10 cellular contexts compared by ENCODE assay signal in the genomic region with DNA sequence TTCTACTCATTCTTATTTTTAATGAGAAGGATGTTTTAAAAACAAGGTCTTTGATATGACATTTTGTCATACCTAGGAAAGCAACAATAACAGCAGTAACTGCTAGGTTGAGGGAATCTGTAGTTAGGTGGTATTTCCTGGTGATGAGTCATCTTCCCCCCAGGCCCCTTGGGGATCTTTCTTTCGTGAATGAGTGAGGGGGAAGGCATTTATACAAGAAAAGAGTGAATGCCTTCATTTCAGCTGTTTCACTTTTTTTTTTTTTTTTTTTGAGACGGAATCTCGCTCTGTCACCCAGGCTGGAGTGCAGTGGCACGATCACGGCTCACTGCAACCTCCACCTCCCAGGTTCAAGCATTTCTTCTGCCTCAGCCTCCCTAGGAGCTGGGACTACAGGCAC.
DNase-seq lines count a peak whose midpoint lies in the region; ATAC-seq and TF ChIP-seq lines count a peak whose summit lies in the region.
"Had no signal": no experiment of that assay in that cellular context is flagged by ENCODE, and none has a peak within 500 bp of the region (broad histone marks: within the 10 kb centered on the region; RNA-seq: fewer than 3 reads in every experiment).

No MANE protein-coding gene starts in this region.

- no peaks in the 10 kb centered on the region for H3K9me3 Mint-ChIP-seq in activated CD4-positive, alpha-beta T cell treated with anti-CD3 and anti-CD28 coated beads, Interleukin-2, amount 10 ng/mL, durations not matched to agents 24 days and 14 days
- H3K9me3 Mint-ChIP-seq in stimulated activated effector memory CD8-positive, alpha-beta T cell treated with anti-CD3 and anti-CD28 coated beads, Interleukin-12 subunit alpha, Interleukin-12 subunit beta, amount 100 ng/mL, for 72 hours, result no peaks in the 10 kb centered on the region
- no peaks in the 10 kb centered on the region for H3K9me3 Mint-ChIP-seq in CD14-positive monocyte

- H3K36me3 Mint-ChIP-seq in activated CD4-positive, alpha-beta T cell treated with anti-CD3 and anti-CD28 coated beads, Interleukin-2, amount 10 ng/mL, durations not matched to agents 24 days and 14 days (ENCODE audit: low read depth), result peaks cover 12% of the 10 kb centered on the region
- no peaks in the 10 kb centered on the region for H3K36me3 Mint-ChIP-seq in stimulated activated effector memory CD8-positive, alpha-beta T cell treated with anti-CD3 and anti-CD28 coated beads, Interleukin-12 subunit alpha, Interleukin-12 subunit beta, amount 100 ng/mL, for 72 hours
- peaks cover 15 to 25% of the 10 kb centered on the region in 2 donors for H3K36me3 Mint-ChIP-seq in CD14-positive monocyte

- H3K4me3 Mint-ChIP-seq in activated CD4-positive, alpha-beta T cell treated with anti-CD3 and anti-CD28 coated beads, Interleukin-2, amount 10 ng/mL, durations not matched to agents 24 days and 14 days, result no peak overlapping the region
- peak overlapping the region; percentile 50 for H3K4me3 Mint-ChIP-seq in stimulated activated effector memory CD8-positive, alpha-beta T cell treated with anti-CD3 and anti-CD28 coated beads, Interleukin-12 subunit alpha, Interleukin-12 subunit beta, amount 100 ng/mL, for 72 hours
- no peak overlapping the region for H3K4me3 Mint-ChIP-seq in CD14-positive monocyte

- H3K27me3 Mint-ChIP-seq in activated CD4-positive, alpha-beta T cell treated with anti-CD3 and anti-CD28 coated beads, Interleukin-2, amount 10 ng/mL, durations not matched to agents 24 days and 14 days, result no peaks in the 10 kb centered on the region
- H3K27me3 Mint-ChIP-seq in CD14-positive monocyte (ENCODE audit: low read depth in 3 of 3), result no peaks in the 10 kb centered on the region

- peaks cover 44% of the 10 kb centered on the region for H3K4me1 ChIP-seq in foreskin keratinocyte

- peaks cover 25% of the 10 kb centered on the region for H3K4me1 Mint-ChIP-seq in activated CD4-positive, alpha-beta T cell treated with anti-CD3 and anti-CD28 coated beads, Interleukin-2, amount 10 ng/mL, durations not matched to agents 24 days and 14 days
- H3K4me1 Mint-ChIP-seq in stimulated activated effector memory CD8-positive, alpha-beta T cell treated with anti-CD3 and anti-CD28 coated beads, Interleukin-12 subunit alpha, Interleukin-12 subunit beta, amount 100 ng/mL, for 72 hours, result peaks cover 47% of the 10 kb centered on the region
- H3K4me1 Mint-ChIP-seq in CD14-positive monocyte, result peaks cover 53% of the 10 kb centered on the region

- TF ChIP-seq CTCF in foreskin keratinocyte (conservative IDR thresholded peaks at IDR 0.05) (no peak), CD14-positive monocyte (IDR thresholded peaks at IDR 0.05) (no peak)

- intact Hi-C loops in activated CD4-positive, alpha-beta T cell treated with anti-CD3 and anti-CD28 coated beads, Interleukin-2, amount 10 ng/mL, durations not matched to agents 24 days and 14 days (cut with micrococcal nuclease), result no loop called here
- intact Hi-C loops in CD14-positive monocyte (cut with micrococcal nuclease), result no loop called here

- H3K27ac ChIP-seq in foreskin keratinocyte, result peak overlapping the region; percentile 59
- H3K27ac ChIP-seq: KMS-11 had no signal

- ATAC-seq in SK-N-SH treated with all-trans-retinoic acid at 6 μM for 48 hours (peak; percentile 42), foreskin keratinocyte (peak; percentile 71), GM19455 (IDR thresholded peaks at IDR 0.05; ENCODE audit: unreplicated experiment) (no peak)
- peak; percentile 57 for ATAC-seq in stimulated activated effector memory CD8-positive, alpha-beta T cell treated with anti-CD3 and anti-CD28 coated beads, Interleukin-12 subunit alpha, Interleukin-12 subunit beta, amount 100 ng/mL, for 72 hours

- H3K27me3 ChIP-seq in foreskin keratinocyte, result no peaks in the 10 kb centered on the region

- DNase-seq in activated CD4-positive, alpha-beta T cell treated with anti-CD3 and anti-CD28 coated beads, Interleukin-2, amount 10 ng/mL, durations not matched to agents 24 days and 14 days, result no peak
- DNase-seq in activated CD4-positive, alpha-beta T cell treated with anti-CD3 and anti-CD28 coated beads for 1 hour, result no peak
- DNase-seq in foreskin keratinocyte (peak in 1 of 2 donors; percentile 76), CD14-positive monocyte (ENCODE audit: low spot score) (no peak)
- peak in 1 of 2 donors; percentile 47 for DNase-seq in stimulated activated effector memory CD8-positive, alpha-beta T cell treated with anti-CD3 and anti-CD28 coated beads, Interleukin-12 subunit alpha, Interleukin-12 subunit beta, amount 100 ng/mL, for 72 hours (ENCODE audit: low spot score in 2 of 2)
- DNase-seq in effector CD4-positive, alpha-beta T cell, result no peak
- DNase-seq: effector memory CD4-positive, alpha-beta T cell had no signal

- H3K27ac Mint-ChIP-seq in activated CD4-positive, alpha-beta T cell treated with anti-CD3 and anti-CD28 coated beads, Interleukin-2, amount 10 ng/mL, durations not matched to agents 24 days and 14 days, result peak overlapping the region; percentile 67
- H3K27ac Mint-ChIP-seq in stimulated activated effector memory CD8-positive, alpha-beta T cell treated with anti-CD3 and anti-CD28 coated beads, Interleukin-12 subunit alpha, Interleukin-12 subunit beta, amount 100 ng/mL, for 72 hours, result peak overlapping the region; percentile 76
- peak overlapping the region in 1 of 7 donors; percentile 35 for H3K27ac Mint-ChIP-seq in CD14-positive monocyte

TF ChIP-seq in SK-N-SH treated with all-trans-retinoic acid at 6 μM for 48 hours, 23 proteins besides CTCF, POLR2A, EP300 and RAD21:
- TF ChIP-seq RARB (CRISPR knock-in tag; IDR thresholded peaks at IDR 0.05), result no peak
- no peak for TF ChIP-seq ZNF565 (CRISPR knock-in tag; conservative IDR thresholded peaks at IDR 0.05; ENCODE audit: low read depth)
- no peak for TF ChIP-seq GLIS3 (CRISPR knock-in tag; IDR thresholded peaks at IDR 0.05)
- no peak for TF ChIP-seq ARNTL (CRISPR knock-in tag; IDR thresholded peaks at IDR 0.05; ENCODE audit: borderline replicate concordance, low read depth)
- TF ChIP-seq, protein P1, sequence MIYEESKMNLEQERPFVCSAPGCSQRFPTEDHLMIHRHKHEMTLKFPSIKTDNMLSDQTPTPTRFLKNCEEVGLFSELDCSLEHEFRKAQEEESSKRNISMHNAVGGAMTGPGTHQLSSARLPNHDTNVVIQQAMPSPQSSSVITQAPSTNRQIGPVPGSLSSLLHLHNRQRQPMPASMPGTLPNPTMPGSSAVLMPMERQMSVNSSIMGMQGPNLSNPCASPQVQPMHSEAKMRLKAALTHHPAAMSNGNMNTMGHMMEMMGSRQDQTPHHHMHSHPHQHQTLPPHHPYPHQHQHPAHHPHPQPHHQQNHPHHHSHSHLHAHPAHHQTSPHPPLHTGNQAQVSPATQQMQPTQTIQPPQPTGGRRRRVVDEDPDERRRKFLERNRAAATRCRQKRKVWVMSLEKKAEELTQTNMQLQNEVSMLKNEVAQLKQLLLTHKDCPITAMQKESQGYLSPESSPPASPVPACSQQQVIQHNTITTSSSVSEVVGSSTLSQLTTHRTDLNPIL (CRISPR knock-in tag; IDR thresholded peaks at IDR 0.05; ENCODE audit: low read depth), result no peak
- no peak for TF ChIP-seq TOX (CRISPR knock-in tag; IDR thresholded peaks at IDR 0.05; ENCODE audit: borderline replicate concordance)
- TF ChIP-seq, protein P2, sequence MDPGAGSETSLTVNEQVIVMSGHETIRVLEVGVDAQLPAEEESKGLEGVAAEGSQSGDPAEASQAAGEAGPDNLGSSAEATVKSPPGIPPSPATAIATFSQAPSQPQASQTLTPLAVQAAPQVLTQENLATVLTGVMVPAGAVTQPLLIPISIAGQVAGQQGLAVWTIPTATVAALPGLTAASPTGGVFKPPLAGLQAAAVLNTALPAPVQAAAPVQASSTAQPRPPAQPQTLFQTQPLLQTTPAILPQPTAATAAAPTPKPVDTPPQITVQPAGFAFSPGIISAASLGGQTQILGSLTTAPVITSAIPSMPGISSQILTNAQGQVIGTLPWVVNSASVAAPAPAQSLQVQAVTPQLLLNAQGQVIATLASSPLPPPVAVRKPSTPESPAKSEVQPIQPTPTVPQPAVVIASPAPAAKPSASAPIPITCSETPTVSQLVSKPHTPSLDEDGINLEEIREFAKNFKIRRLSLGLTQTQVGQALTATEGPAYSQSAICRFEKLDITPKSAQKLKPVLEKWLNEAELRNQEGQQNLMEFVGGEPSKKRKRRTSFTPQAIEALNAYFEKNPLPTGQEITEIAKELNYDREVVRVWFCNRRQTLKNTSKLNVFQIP (CRISPR knock-in tag; IDR thresholded peaks at IDR 0.05; ENCODE audit: borderline replicate concordance, low read depth), result no peak
- no peak for TF ChIP-seq SNAI2 (CRISPR knock-in tag; IDR thresholded peaks at IDR 0.05)
- no peak for TF ChIP-seq ZNF8 (CRISPR knock-in tag; IDR thresholded peaks at IDR 0.05)
- TF ChIP-seq, protein P3, sequence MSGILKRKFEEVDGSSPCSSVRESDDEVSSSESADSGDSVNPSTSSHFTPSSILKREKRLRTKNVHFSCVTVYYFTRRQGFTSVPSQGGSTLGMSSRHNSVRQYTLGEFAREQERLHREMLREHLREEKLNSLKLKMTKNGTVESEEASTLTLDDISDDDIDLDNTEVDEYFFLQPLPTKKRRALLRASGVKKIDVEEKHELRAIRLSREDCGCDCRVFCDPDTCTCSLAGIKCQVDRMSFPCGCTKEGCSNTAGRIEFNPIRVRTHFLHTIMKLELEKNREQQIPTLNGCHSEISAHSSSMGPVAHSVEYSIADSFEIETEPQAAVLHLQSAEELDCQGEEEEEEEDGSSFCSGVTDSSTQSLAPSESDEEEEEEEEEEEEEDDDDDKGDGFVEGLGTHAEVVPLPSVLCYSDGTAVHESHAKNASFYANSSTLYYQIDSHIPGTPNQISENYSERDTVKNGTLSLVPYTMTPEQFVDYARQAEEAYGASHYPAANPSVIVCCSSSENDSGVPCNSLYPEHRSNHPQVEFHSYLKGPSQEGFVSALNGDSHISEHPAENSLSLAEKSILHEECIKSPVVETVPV (CRISPR knock-in tag; IDR thresholded peaks at IDR 0.05), result no peak
- no peak for TF ChIP-seq TCF4 (CRISPR knock-in tag; IDR thresholded peaks at IDR 0.05; ENCODE audit: borderline replicate concordance)
TF ChIP-seq in SK-N-SH treated with all-trans-retinoic acid at 6 μM for 48 hours: peak in this region for 0.
